In genomic region chr17:9541718-9542117, GRCh38 we compare ENCODE assay signal across 9 cellular contexts. TPM values are rescaled to one million over a fixed set of nuclear protein-coding genes. Genes with fewer than 3 reads are reported as not detected.
"Had no signal": no experiment of that assay in that cellular context is flagged by ENCODE, and none has a peak within 500 bp of the region (broad histone marks: within the 10 kb centered on the region; RNA-seq: fewer than 3 reads in every experiment).

No MANE protein-coding gene starts in this region.

- H3K27me3 Mint-ChIP-seq: IgD-negative memory B cell had no signal

- H3K4me3 ChIP-seq: K562 had no signal

- H3K27ac ChIP-seq: HL-60 had no signal

- H3K27ac Mint-ChIP-seq: IgD-negative memory B cell had no signal

- H3K4me3 Mint-ChIP-seq: IgD-negative memory B cell had no signal

- ATAC-seq: HepG2, K562 had no signal

- DNase-seq: IMR-90, KBM-7 had no signal

- FAIRE-seq: HepG2, HTR-8/SVneo, K562 had no signal

- H3K9me3 Mint-ChIP-seq: IgD-negative memory B cell had no signal

RNA-seq across cellular contexts. Expression of gene CFAP52, which starts 34.7 kb away (rescaled TPM):
- total RNA-seq: HepG2, HT-29, HT1080, IMR-90, K562 had no signal
- polyA plus RNA-seq: HepG2, IgD-negative memory B cell, K562 had no signal
